ENCODE assay signal across 1 cellular context in genomic region chr6:134512946-134513345, GRCh38.
TF ChIP-seq lines count a peak whose summit lies in the region.

No MANE protein-coding gene starts in this region.

TF ChIP-seq in H1, 55 proteins besides CTCF, POLR2A, EP300 and RAD21:
- TF ChIP-seq TEAD4 (IDR thresholded peaks at IDR 0.05; ENCODE audit: low read depth, low read length), result no peak
- no peak for TF ChIP-seq ZNF274 (IDR thresholded peaks at IDR 0.05; ENCODE audit: borderline replicate concordance, extremely low read depth, low read length)
- TF ChIP-seq FOSL1 (IDR thresholded peaks at IDR 0.05; ENCODE audit: insufficient read depth, low read depth, low read length), result no peak
- TF ChIP-seq GABPA (IDR thresholded peaks at IDR 0.05; ENCODE audit: borderline replicate concordance, insufficient read depth, low read length), result no peak
- TF ChIP-seq ATF3 (IDR thresholded peaks at IDR 0.05; ENCODE audit: insufficient read depth, low read depth, low read length), result no peak
- no peak for TF ChIP-seq ASH2L (IDR thresholded peaks at IDR 0.05; ENCODE audit: low read length)
- no peak for TF ChIP-seq SAP30 (IDR thresholded peaks at IDR 0.05; ENCODE audit: insufficient read depth, insufficient replicate concordance, low read length)
- no peak for TF ChIP-seq CBX5 (IDR thresholded peaks at IDR 0.05; ENCODE audit: low read depth, low read length)
- no peak for TF ChIP-seq CEBPB (IDR thresholded peaks at IDR 0.05; ENCODE audit: low read depth, low read length)
- TF ChIP-seq CHD7 (IDR thresholded peaks at IDR 0.05; ENCODE audit: insufficient replicate concordance, low read length), result no peak
